In genomic region chr3:19559724-19560442, GRCh38 we compare ENCODE assay signal across 14 cellular contexts.
DNase-seq lines count a peak whose midpoint lies in the region; ATAC-seq, FAIRE-seq and TF ChIP-seq lines count a peak whose summit lies in the region.
"Had no signal": no experiment of that assay in that cellular context is flagged by ENCODE, and none has a peak within 500 bp of the region (broad histone marks: within the 10 kb centered on the region; RNA-seq: fewer than 3 reads in every experiment).

No MANE protein-coding gene starts in this region.

- H3K36me3 ChIP-seq in effector memory CD4-positive, alpha-beta T cell (ENCODE audit: control insufficient read depth, insufficient read depth, low read length), result no peaks in the 10 kb centered on the region

- FAIRE-seq in HTR-8/SVneo (lab: Jason Lieb, UNC), result no peak
- FAIRE-seq: endothelial cell of umbilical vein had no signal

- in situ Hi-C loops in GM13976 (cut with MboI; ENCODE audit: low sequenced_read_pairs, unreplicated experiment), result no loop called here

- TF ChIP-seq CTCF in GM13976 (IDR thresholded peaks at IDR 0.05; ENCODE audit: borderline replicate concordance, control extremely low read depth, extremely low read depth, insufficient read depth, missing control alignments) (no peak), dorsolateral prefrontal cortex (IDR thresholded peaks at IDR 0.05 in 54 of 56, conservative IDR thresholded peaks at IDR 0.05 in 2 of 56; ENCODE audit: low read depth in 1 of 56, partially characterized antibody in 56 of 56) (no peak)

- intact Hi-C loops in dorsolateral prefrontal cortex (cut with DNase I), result no loop called here

- H3K9me3 ChIP-seq in effector memory CD4-positive, alpha-beta T cell (ENCODE audit: control insufficient read depth, low read length), result no peaks in the 10 kb centered on the region

- ATAC-seq in GM19452 (IDR thresholded peaks at IDR 0.05; ENCODE audit: unreplicated experiment), result peak; percentile 93
- peak; percentile 93 for ATAC-seq in HG02885 (IDR thresholded peaks at IDR 0.05; ENCODE audit: poor library complexity, unreplicated experiment)
- peak; percentile 96 for ATAC-seq in HG03575 (IDR thresholded peaks at IDR 0.05; ENCODE audit: extremely low read depth, insufficient number of reproducible peaks, low FRiP score, unreplicated experiment)
- ATAC-seq: stimulated activated naive CD8-positive, alpha-beta T cell treated with anti-CD3 and anti-CD28 coated beads, Interleukin-15, amount 100 ng/mL, for 72 hours had no signal

- H3K4me3 ChIP-seq in effector memory CD4-positive, alpha-beta T cell (ENCODE audit: insufficient read depth, low read depth, low read length, poor library complexity, severe bottlenecking), result no peak overlapping the region
- no peak overlapping the region for H3K4me3 ChIP-seq in dorsolateral prefrontal cortex

- H3K4me1 ChIP-seq in effector memory CD4-positive, alpha-beta T cell (ENCODE audit: control insufficient read depth, insufficient read depth, low read length, poor library complexity, severe bottlenecking), result no peaks in the 10 kb centered on the region

- peak; percentile 15 for DNase-seq in GM13976 (ENCODE audit: low spot score)
- no peak for DNase-seq in effector memory CD4-positive, alpha-beta T cell
- DNase-seq in HTR-8/SVneo (ENCODE audit: insufficient read length, low spot score), result no peak
- no peak for DNase-seq in dorsolateral prefrontal cortex
- DNase-seq in GF-D8 (lab: John Stamatoyannopoulos, UW), result no peak
- DNase-seq: AML-193; Karpas-422; NCI-H524 treated with DMSO at 0.1 percent for 48 hours; stimulated activated naive CD8-positive, alpha-beta T cell treated with anti-CD3 and anti-CD28 coated beads, Interleukin-15, amount 100 ng/mL, for 72 hours; T-helper 1 cell had no signal

- H3K27me3 ChIP-seq in effector memory CD4-positive, alpha-beta T cell (replicated peaks; ENCODE audit: control insufficient read depth, insufficient read depth, low read length, poor library complexity, severe bottlenecking), result no peaks in the 10 kb centered on the region
- H3K27me3 ChIP-seq in dorsolateral prefrontal cortex, result no peaks in the 10 kb centered on the region

- H3K27ac ChIP-seq in effector memory CD4-positive, alpha-beta T cell (ENCODE audit: insufficient read depth, low read length, poor library complexity, severe bottlenecking), result no peak overlapping the region
- H3K27ac ChIP-seq in dorsolateral prefrontal cortex, result no peak overlapping the region
